Comparison of ENCODE assay signal across 8 cellular contexts in genomic region chr19:44051654-44052402, GRCh38. TPM values are rescaled to one million over a fixed set of nuclear protein-coding genes. Genes with fewer than 3 reads are reported as not detected.
A peak's percentile ranks its signal among the peaks of the same experiment; 100 is the strongest.
DNase-seq lines count a peak whose midpoint lies in the region; ATAC-seq and TF ChIP-seq lines count a peak whose summit lies in the region.

Gene ZNF223 (plus strand): TSS chr19:44052036. CDS start chr19:44055177, 3,141 bp downstream.

- peak; percentile 78 for ATAC-seq in GM21786 (IDR thresholded peaks at IDR 0.05; ENCODE audit: unreplicated experiment)

- intact Hi-C loops in vagina (cut with DNase I), result no loop called here

- H3K9me3 ChIP-seq in vagina, result no peaks in the 10 kb centered on the region

- no peaks in the 10 kb centered on the region for H3K27me3 ChIP-seq in vagina

- H3K27ac ChIP-seq in vagina, result peak within 1 kb of the TSS; percentile 75

- DNase-seq in C1 segment of cervical spinal cord (lab: John Stamatoyannopoulos, UW) (peak; percentile 65 to 99 (median 93)), NCI-H2029 (lab: John Stamatoyannopoulos, UW) (peak; percentile 98), UCSD-AML1 (lab: John Stamatoyannopoulos, UW; ENCODE audit: unreplicated experiment) (peak; percentile 87), brain pericyte (ENCODE audit: low read depth, low spot score) (peak; percentile 59), hypothalamus (lab: John Stamatoyannopoulos, UW) (peak; percentile 46 to 98 (median 94)), pulmonary artery endothelial cell (ENCODE audit: low read depth, low spot score) (peak; percentile 66), vagina (ENCODE audit: extremely low spot score in 2 of 2) (peak; percentile 93 to 97)

- TF ChIP-seq CTCF in vagina (IDR thresholded peaks at IDR 0.05), result no peak

- no peak for TF ChIP-seq POLR2A in vagina (IDR thresholded peaks at IDR 0.05)

- peak within 1 kb of the TSS; percentile 63 to 88 for H3K4me3 ChIP-seq in vagina

- peaks cover 0 to 22% of the 10 kb centered on the region in 2 donors for H3K36me3 ChIP-seq in vagina

- H3K4me1 ChIP-seq in vagina, result peaks cover 15% of the 10 kb centered on the region

RNA-seq across cellular contexts. Expression of gene ZNF223, which starts in this region (rescaled TPM):
- total RNA-seq in pulmonary artery endothelial cell, result 3.7 and 6.1 TPM in 2 replicates
- 17.7 TPM for total RNA-seq in vagina

Comparison
In these comparisons a context has a peak if more than half of its experiments do, and no peak if none do; other contexts are left out.
1. Peak in every context shown above with its lines: DNase-seq, ATAC-seq, H3K4me3 ChIP-seq and H3K27ac ChIP-seq.